ENCODE assay signal across 8 cellular contexts in genomic region chr7:109983618-109984017, GRCh38.
"Had no signal": no experiment of that assay in that cellular context is flagged by ENCODE, and none has a peak within 500 bp of the region (broad histone marks: within the 10 kb centered on the region; RNA-seq: fewer than 3 reads in every experiment).

No MANE protein-coding gene starts in this region.

- DNase-seq: H9, HCEC 1CT, HFFc6 had no signal

- H2AFZ ChIP-seq: GM23338 had no signal

- H3K4me3 ChIP-seq: GM23338 had no signal

- H3K27ac ChIP-seq: HL-60 had no signal

- FAIRE-seq: H1, H54, HepG2 had no signal

- ATAC-seq: GM23338, HepG2 had no signal
